In genomic region chr1:192530254-192530653, GRCh38 we compare ENCODE assay signal across 8 cellular contexts. TPM values are rescaled to one million over a fixed set of nuclear protein-coding genes. Genes with fewer than 3 reads are reported as not detected.
DNase-seq lines count a peak whose midpoint lies in the region; ATAC-seq and TF ChIP-seq lines count a peak whose summit lies in the region.

No MANE protein-coding gene starts in this region.

- TF ChIP-seq CTCF in GM20000 (IDR thresholded peaks at IDR 0.05; ENCODE audit: extremely low read depth, missing control alignments) = no peak

- H3K4me3 ChIP-seq in CD4-positive, CD25-positive, alpha-beta regulatory T cell (ENCODE audit: low read depth, low read length) = peak overlapping the region; percentile 45
- no peak overlapping the region for H3K4me3 ChIP-seq in MG63

- no peaks in the 10 kb centered on the region for H3K36me3 Mint-ChIP-seq in CD4-positive, CD25-positive, alpha-beta regulatory T cell
- no peaks in the 10 kb centered on the region for H3K36me3 Mint-ChIP-seq in dendritic cell treated with granulocyte-macrophage colony-stimulating factor and Interleukin-4, amounts not matched to agents 40 ng/mL and 50 ng/mL, for 4 days (ENCODE audit: low read depth)
- H3K36me3 Mint-ChIP-seq in stimulated activated effector memory CD8-positive, alpha-beta T cell treated with anti-CD3 and anti-CD28 coated beads, Interleukin-12 subunit alpha, Interleukin-12 subunit beta, amount 100 ng/mL, for 72 hours = no peaks in the 10 kb centered on the region

- H3K27ac ChIP-seq in CD4-positive, CD25-positive, alpha-beta regulatory T cell (ENCODE audit: insufficient read depth, low read length, poor library complexity, severe bottlenecking) = peak overlapping the region; percentile 30

- DNase-seq in CD4-positive, CD25-positive, alpha-beta regulatory T cell = peak in 1 of 3 donors; percentile 66
- peak; percentile 46 for DNase-seq in GM20000 (ENCODE audit: low spot score)
- no peak for DNase-seq in stimulated activated effector memory CD8-positive, alpha-beta T cell treated with anti-CD3 and anti-CD28 coated beads, Interleukin-12 subunit alpha, Interleukin-12 subunit beta, amount 100 ng/mL, for 72 hours (ENCODE audit: low spot score in 2 of 2)
- DNase-seq in LoVo (ENCODE audit: low spot score) = no peak
- DNase-seq in SHP77 (lab: John Stamatoyannopoulos, UW) = no peak
- DNase-seq in MG63 = no peak

- peak overlapping the region in 2 of 3 donors; percentile 22 to 28 for H3K27ac Mint-ChIP-seq in CD4-positive, CD25-positive, alpha-beta regulatory T cell
- peak overlapping the region; percentile 83 for H3K27ac Mint-ChIP-seq in dendritic cell treated with granulocyte-macrophage colony-stimulating factor and Interleukin-4, amounts not matched to agents 40 ng/mL and 50 ng/mL, for 4 days
- peak overlapping the region; percentile 71 for H3K27ac Mint-ChIP-seq in stimulated activated effector memory CD8-positive, alpha-beta T cell treated with anti-CD3 and anti-CD28 coated beads, Interleukin-12 subunit alpha, Interleukin-12 subunit beta, amount 100 ng/mL, for 72 hours

- no peaks in the 10 kb centered on the region for H3K36me3 ChIP-seq in CD4-positive, CD25-positive, alpha-beta regulatory T cell (ENCODE audit: control insufficient read depth, insufficient read depth, low read length)
- no peaks in the 10 kb centered on the region for H3K36me3 ChIP-seq in MG63

- H3K4me3 Mint-ChIP-seq in CD4-positive, CD25-positive, alpha-beta regulatory T cell = peak overlapping the region in 3 of 4 donors; percentile 15 to 44 (median 33)
- H3K4me3 Mint-ChIP-seq in dendritic cell treated with granulocyte-macrophage colony-stimulating factor and Interleukin-4, amounts not matched to agents 40 ng/mL and 50 ng/mL, for 4 days = no peak overlapping the region
- peak overlapping the region; percentile 40 for H3K4me3 Mint-ChIP-seq in stimulated activated effector memory CD8-positive, alpha-beta T cell treated with anti-CD3 and anti-CD28 coated beads, Interleukin-12 subunit alpha, Interleukin-12 subunit beta, amount 100 ng/mL, for 72 hours

- H3K9me3 ChIP-seq in CD4-positive, CD25-positive, alpha-beta regulatory T cell (ENCODE audit: control insufficient read depth in 2 of 2, low read length in 2 of 2) = no peaks in the 10 kb centered on the region
- no peaks in the 10 kb centered on the region for H3K9me3 ChIP-seq in MG63

- intact Hi-C loops in dendritic cell treated with granulocyte-macrophage colony-stimulating factor and Interleukin-4, amounts not matched to agents 40 ng/mL and 50 ng/mL, for 4 days (cut with micrococcal nuclease) = loop anchor here (1.0 kb wide), 1 partner anchor 15 kb away; no protein-coding TSS in a partner anchor

- peaks cover 6% of the 10 kb centered on the region for H3K27me3 Mint-ChIP-seq in CD4-positive, CD25-positive, alpha-beta regulatory T cell
- no peaks in the 10 kb centered on the region for H3K27me3 Mint-ChIP-seq in dendritic cell treated with granulocyte-macrophage colony-stimulating factor and Interleukin-4, amounts not matched to agents 40 ng/mL and 50 ng/mL, for 4 days

- peaks cover 29 to 40% (median 35%) of the 10 kb centered on the region in 4 donors for H3K4me1 Mint-ChIP-seq in CD4-positive, CD25-positive, alpha-beta regulatory T cell
- peaks cover 42% of the 10 kb centered on the region for H3K4me1 Mint-ChIP-seq in dendritic cell treated with granulocyte-macrophage colony-stimulating factor and Interleukin-4, amounts not matched to agents 40 ng/mL and 50 ng/mL, for 4 days (ENCODE audit: low read depth)
- peaks cover 43% of the 10 kb centered on the region for H3K4me1 Mint-ChIP-seq in stimulated activated effector memory CD8-positive, alpha-beta T cell treated with anti-CD3 and anti-CD28 coated beads, Interleukin-12 subunit alpha, Interleukin-12 subunit beta, amount 100 ng/mL, for 72 hours

- ATAC-seq in CD4-positive, CD25-positive, alpha-beta regulatory T cell (ENCODE audit: low read depth in 2 of 2) = peak; percentile 63 to 67
- ATAC-seq in HG03469 (IDR thresholded peaks at IDR 0.05; ENCODE audit: unreplicated experiment) = peak; percentile 98
- peak; percentile 92 for ATAC-seq in stimulated activated effector memory CD8-positive, alpha-beta T cell treated with anti-CD3 and anti-CD28 coated beads, Interleukin-12 subunit alpha, Interleukin-12 subunit beta, amount 100 ng/mL, for 72 hours

- H3K4me1 ChIP-seq in CD4-positive, CD25-positive, alpha-beta regulatory T cell (ENCODE audit: control insufficient read depth, insufficient read depth, low read length, poor library complexity, severe bottlenecking) = peaks cover 19% of the 10 kb centered on the region

- H3K27me3 ChIP-seq in CD4-positive, CD25-positive, alpha-beta regulatory T cell (ENCODE audit: control insufficient read depth, insufficient read depth, low read length) = no peaks in the 10 kb centered on the region
- no peaks in the 10 kb centered on the region for H3K27me3 ChIP-seq in MG63

- H3K9me3 Mint-ChIP-seq in CD4-positive, CD25-positive, alpha-beta regulatory T cell = peaks cover 0 to 4% (median 2%) of the 10 kb centered on the region in 7 donors
- no peaks in the 10 kb centered on the region for H3K9me3 Mint-ChIP-seq in dendritic cell treated with granulocyte-macrophage colony-stimulating factor and Interleukin-4, amounts not matched to agents 40 ng/mL and 50 ng/mL, for 4 days
- H3K9me3 Mint-ChIP-seq in stimulated activated effector memory CD8-positive, alpha-beta T cell treated with anti-CD3 and anti-CD28 coated beads, Interleukin-12 subunit alpha, Interleukin-12 subunit beta, amount 100 ng/mL, for 72 hours = peaks cover 6% of the 10 kb centered on the region

RNA-seq across cellular contexts. Expression of gene RGS1, which starts 45.3 kb away (rescaled TPM):
- total RNA-seq in CD4-positive, CD25-positive, alpha-beta regulatory T cell = 2,600 TPM
- 100 to 1,000 TPM; 118 to 294 (median 158) TPM for polyA plus RNA-seq in CD4-positive, CD25-positive, alpha-beta regulatory T cell
- 0.62 TPM in 1 of 2 replicates, not detected in the other for total RNA-seq in MG63 (2014; rRNA removed; shearing (Covaris generic); ENCODE audit: low replicate concordance)

Comparison
In these comparisons a context has a peak if more than half of its experiments do, and no peak if none do; other contexts are left out.
1. H3K27ac Mint-ChIP-seq: peak in every context shown above with its lines; median percentile 83 in dendritic cell treated with granulocyte-macrophage colony-stimulating factor and Interleukin-4, amounts not matched to agents 40 ng/mL and 50 ng/mL, for 4 days; 71 in stimulated activated effector memory CD8-positive, alpha-beta T cell treated with anti-CD3 and anti-CD28 coated beads, Interleukin-12 subunit alpha, Interleukin-12 subunit beta, amount 100 ng/mL, for 72 hours; 25 in CD4-positive, CD25-positive, alpha-beta regulatory T cell.
2. RNA of gene RGS1, which starts 45.3 kb away (total RNA-seq): 2,600 TPM in CD4-positive, CD25-positive, alpha-beta regulatory T cell (single experiment); 0.62 TPM in MG63; every median in the first group is over 1,000 times any median in the second.
3. Peak in every context shown above with its lines, with median percentiles within 50 percentile points of each other: ATAC-seq.